In genomic region chr2:237427807-237428506, GRCh38 we compare ENCODE assay signal across 12 cellular contexts. TPM values are rescaled to one million over a fixed set of nuclear protein-coding genes. Genes with fewer than 3 reads are reported as not detected.
A peak's percentile ranks its signal among the peaks of the same experiment; 100 is the strongest.
DNase-seq lines count a peak whose midpoint lies in the region; ATAC-seq and TF ChIP-seq lines count a peak whose summit lies in the region.
"Had no signal": no experiment of that assay in that cellular context is flagged by ENCODE, and none has a peak within 500 bp of the region (broad histone marks: within the 10 kb centered on the region; RNA-seq: fewer than 3 reads in every experiment).

No MANE protein-coding gene starts in this region.

- no peaks in the 10 kb centered on the region for H3K27me3 Mint-ChIP-seq in CD4-positive, alpha-beta T cell
- peaks cover 35% of the 10 kb centered on the region for H3K27me3 Mint-ChIP-seq in type B pancreatic cell

- no peaks in the 10 kb centered on the region for H3K36me3 ChIP-seq in mesendoderm (ENCODE audit: control insufficient read depth, insufficient read depth, low read length)

- H3K9me3 ChIP-seq in CD4-positive, alpha-beta T cell (ENCODE audit: control insufficient read depth, low read length): no peaks in the 10 kb centered on the region
- H3K9me3 ChIP-seq: A549 had no signal

- H3K4me3 ChIP-seq in mesendoderm (ENCODE audit: low read length): no peak overlapping the region
- H3K4me3 ChIP-seq in foreskin fibroblast (ENCODE audit: low read depth in 1 of 2, low read length in 2 of 2): no peak overlapping the region
- H3K4me3 ChIP-seq: A549 had no signal

- H2BK5ac ChIP-seq in mesendoderm (ENCODE audit: low read length): no peak overlapping the region

- POLR2A ChIA-PET in CD4-positive, alpha-beta T cell (lab: Charles Lee): interaction anchor here (0.9 to 3.1 kb wide), 4 partner anchors 13 to 47 kb away, joined by 3 to 24 read pairs (median 8); no protein-coding TSS in a partner anchor

- H2BK120ac ChIP-seq in mesendoderm (ENCODE audit: low read depth, low read length): no peak overlapping the region

- no peak overlapping the region for H3K27ac ChIP-seq in CD4-positive, alpha-beta T cell (ENCODE audit: low read depth, low read length)
- no peak overlapping the region for H3K27ac ChIP-seq in mesendoderm (ENCODE audit: low read depth, low read length)
- H3K27ac ChIP-seq: A549 had no signal

- H3K9me3 Mint-ChIP-seq in CD4-positive, alpha-beta T cell: no peaks in the 10 kb centered on the region
- H3K9me3 Mint-ChIP-seq in type B pancreatic cell: peaks cover 4% of the 10 kb centered on the region
- H3K9me3 Mint-ChIP-seq: H9 had no signal

- no peak overlapping the region for H3K18ac ChIP-seq in mesendoderm (ENCODE audit: low read length)

- H3K27me3 ChIP-seq in CD4-positive, alpha-beta T cell (ENCODE audit: control insufficient read depth, insufficient read depth, low read length): no peaks in the 10 kb centered on the region
- H3K27me3 ChIP-seq in mesendoderm (ENCODE audit: insufficient read depth, low read length, poor library complexity): no peaks in the 10 kb centered on the region

- no peak for TF ChIP-seq CTCF in CD4-positive, alpha-beta T cell (IDR thresholded peaks at IDR 0.05)
- TF ChIP-seq CTCF in type B pancreatic cell (conservative IDR thresholded peaks at IDR 0.05) (no peak), foreskin fibroblast (IDR thresholded peaks at IDR 0.05; ENCODE audit: low read depth, low read length) (no peak)

- peak overlapping the region; percentile 88 for H3K27ac Mint-ChIP-seq in CD4-positive, alpha-beta T cell
- H3K27ac Mint-ChIP-seq in type B pancreatic cell: no peak overlapping the region
- H3K27ac Mint-ChIP-seq: H9 had no signal

- H3K4me2 ChIP-seq in mesendoderm (ENCODE audit: low read length): no peak overlapping the region
- H3K4me2 ChIP-seq: A549 had no signal

- H3K4me3 Mint-ChIP-seq in CD4-positive, alpha-beta T cell: peak overlapping the region; percentile 60
- no peak overlapping the region for H3K4me3 Mint-ChIP-seq in type B pancreatic cell
- H3K4me3 Mint-ChIP-seq: H9 had no signal

- no peak overlapping the region for H3K4ac ChIP-seq in mesendoderm (ENCODE audit: low read depth, low read length)

- H2BK15ac ChIP-seq in mesendoderm (replicated peaks; ENCODE audit: low read depth): no peak overlapping the region

- CTCF ChIA-PET in CD4-positive, alpha-beta T cell (lab: Charles Lee): interaction anchor here (5.4 kb wide), 1 partner anchor 48 kb away, joined by 30 read pairs; no protein-coding TSS in a partner anchor

- intact Hi-C loops in CD4-positive, alpha-beta T cell (cut with DNase I, micrococcal nuclease): loop anchor here in 1 of 2 experiments (10.0 kb wide), 1 partner anchor 147 kb away; no protein-coding TSS in a partner anchor

- no peak overlapping the region for H3K23ac ChIP-seq in mesendoderm (ENCODE audit: low read length)

- H3K79me2 ChIP-seq in mesendoderm (ENCODE audit: control insufficient read depth, insufficient read depth, low read length): no peaks in the 10 kb centered on the region

- H2AK5ac ChIP-seq in mesendoderm (ENCODE audit: low read length): no peak overlapping the region

- no peaks in the 10 kb centered on the region for H3K4me1 ChIP-seq in mesendoderm (ENCODE audit: control insufficient read depth, low read depth, low read length)

- peak in 7 of 10 experiments; percentile 33 to 58 (median 43) for DNase-seq in CD4-positive, alpha-beta T cell
- DNase-seq in activated T-cell treated with anti-CD3 and anti-CD28 coated beads for 48 hours (ENCODE audit: low read depth) (peak; percentile 81), NCI-H524 treated with DMSO at 0.1 percent for 48 hours (lab: John Stamatoyannopoulos, UW) (no peak), type B pancreatic cell (ENCODE audit: extremely low spot score, unreplicated experiment) (no peak), mesendoderm (no peak), foreskin fibroblast (no peak)
- DNase-seq in stimulated activated CD4-positive, alpha-beta T cell treated with anti-CD3 and anti-CD28 coated beads, Interleukin-12 subunit alpha, Interleukin-12 subunit beta, amount 100 ng/mL, for 4 hours: peak; percentile 69
- DNase-seq: erythroblast, H9 had no signal

- no peak overlapping the region for H3K56ac ChIP-seq in mesendoderm (ENCODE audit: low read length)

- H3K4me1 Mint-ChIP-seq in CD4-positive, alpha-beta T cell (ENCODE audit: low read depth): peaks cover 94% of the 10 kb centered on the region
- peaks cover 13% of the 10 kb centered on the region for H3K4me1 Mint-ChIP-seq in type B pancreatic cell (ENCODE audit: unreplicated experiment)

- H3K79me1 ChIP-seq in mesendoderm (ENCODE audit: low read length): no peaks in the 10 kb centered on the region

- ATAC-seq in CD4-positive, alpha-beta T cell (ENCODE audit: poor library complexity): peak; percentile 39
- ATAC-seq in HG03469 (IDR thresholded peaks at IDR 0.05; ENCODE audit: unreplicated experiment): peak; percentile 47
- ATAC-seq: A549, left lobe of liver had no signal

- WGBS in mesendoderm (ENCODE audit: extremely low coverage, insufficient coverage, low lambda C conversion rate): no CpG with 5 or more reads among the region's 5 CpGs

- H4K8ac ChIP-seq in mesendoderm (ENCODE audit: low read depth, low read length): no peak overlapping the region

- no peak overlapping the region for H4K5ac ChIP-seq in mesendoderm (ENCODE audit: low read length)

- H3K36me3 Mint-ChIP-seq in CD4-positive, alpha-beta T cell (ENCODE audit: low read depth): no peaks in the 10 kb centered on the region
- no peaks in the 10 kb centered on the region for H3K36me3 Mint-ChIP-seq in type B pancreatic cell

- no peak overlapping the region for H3K9ac ChIP-seq in mesendoderm (ENCODE audit: low read length)

RNA-seq across cellular contexts. Expression of gene COL6A3, which starts 14.0 kb away (rescaled TPM):
- 1 to 10 TPM; 1.3 TPM for total RNA-seq in CD4-positive, alpha-beta T cell
- total RNA-seq in type B pancreatic cell (ENCODE audit: low replicate concordance): 4.7 and 157 TPM in 2 replicates
- 0.76 TPM for polyA plus RNA-seq in mesendoderm (2013, experiment 1 of 2)
- polyA plus RNA-seq in mesendoderm (2013, experiment 2 of 2): 0.81 TPM

RNA-seq across cellular contexts. Expression of gene MLPH, which starts 59.1 kb away (rescaled TPM):
- total RNA-seq in CD4-positive, alpha-beta T cell: under 1 TPM in 1 of 2 experiments, not detected in 1; 0.39 TPM
- total RNA-seq in type B pancreatic cell (ENCODE audit: low replicate concordance): 14.8 and 16.7 TPM in 2 replicates
- polyA plus RNA-seq in mesendoderm (2013, experiment 1 of 2): 7.8 TPM
- polyA plus RNA-seq in mesendoderm (2013, experiment 2 of 2): 8.0 TPM

Comparison
In these comparisons a context has a peak if more than half of its experiments do, and no peak if none do; other contexts are left out.
1. DNase-seq: peak in CD4-positive, alpha-beta T cell (7 of 10), activated T-cell treated with anti-CD3 and anti-CD28 coated beads for 48 hours (single experiment) and stimulated activated CD4-positive, alpha-beta T cell treated with anti-CD3 and anti-CD28 coated beads, Interleukin-12 subunit alpha, Interleukin-12 subunit beta, amount 100 ng/mL, for 4 hours (single experiment); none in NCI-H524 treated with DMSO at 0.1 percent for 48 hours (single experiment), type B pancreatic cell (single experiment), mesendoderm (single experiment) and foreskin fibroblast (0 of 2).
2. RNA of gene MLPH, which starts 59.1 kb away (total RNA-seq): 14.8 to 16.7 TPM in type B pancreatic cell; 0.39 TPM in CD4-positive, alpha-beta T cell; every median in the first group is over 10 times any median in the second.